9 cellular contexts compared by ENCODE assay signal in genomic region chr1:232868793-232869491, GRCh38.
DNase-seq lines count a peak whose midpoint lies in the region; ATAC-seq, FAIRE-seq and TF ChIP-seq lines count a peak whose summit lies in the region.
"Had no signal": no experiment of that assay in that cellular context is flagged by ENCODE, and none has a peak within 500 bp of the region (broad histone marks: within the 10 kb centered on the region; RNA-seq: fewer than 3 reads in every experiment).

No MANE protein-coding gene starts in this region.

- intact Hi-C loops in lower leg skin (cut with DNase I; ENCODE audit: low total_unique reads), result no loop called here
- intact Hi-C loops in CD4-positive, alpha-beta memory T cell (cut with micrococcal nuclease), result no loop called here

- peaks cover 10% of the 10 kb centered on the region for H3K4me1 ChIP-seq in adipocyte (ENCODE audit: control insufficient read depth, insufficient read depth, low read length)
- H3K4me1 ChIP-seq in CD4-positive, alpha-beta memory T cell (ENCODE audit: insufficient read depth, low read length), result no peaks in the 10 kb centered on the region

- H3K36me3 Mint-ChIP-seq in CD4-positive, alpha-beta memory T cell, result no peaks in the 10 kb centered on the region
- no peaks in the 10 kb centered on the region for H3K36me3 Mint-ChIP-seq in T-helper 17 cell (ENCODE audit: low read depth)

- WGBS in lower leg skin, 2 donors, result 29 to 30% methylated on average over 6 of the region's 6 CpGs

- H3K9me3 ChIP-seq in adipocyte (ENCODE audit: control insufficient read depth, low read length), result no peaks in the 10 kb centered on the region
- no peaks in the 10 kb centered on the region for H3K9me3 ChIP-seq in CD4-positive, alpha-beta memory T cell (ENCODE audit: control insufficient read depth in 1 of 2, low read length in 2 of 2)
- no peaks in the 10 kb centered on the region for H3K9me3 ChIP-seq in T-helper 17 cell (ENCODE audit: control insufficient read depth, low read length, poor library complexity, severe bottlenecking)

- DNase-seq in D721Med (ENCODE audit: insufficient read length, low spot score) (no peak), M059J (ENCODE audit: low read depth) (peak; percentile 100), adipocyte (ENCODE audit: low read depth) (peak; percentile 94), lower leg skin (ENCODE audit: low spot score in 2 of 2) (peak; percentile 54 to 92), ACHN (no peak), T-helper 17 cell (no peak), germinal center (ENCODE audit: low spot score) (no peak)
- no peak for DNase-seq in CD4-positive, alpha-beta memory T cell
- DNase-seq: activated T-cell treated with anti-CD3 and anti-CD28 coated beads, Interleukin-2, amount 50 U/mL, for 4 hours had no signal

- POLR2A ChIA-PET in CD4-positive, alpha-beta memory T cell (lab: Charles Lee; ENCODE audit: partially characterized antibody), result no interaction called here

- no peaks in the 10 kb centered on the region for H3K36me3 ChIP-seq in adipocyte (ENCODE audit: control insufficient read depth, insufficient read depth, low read length, severe bottlenecking)
- no peaks in the 10 kb centered on the region for H3K36me3 ChIP-seq in CD4-positive, alpha-beta memory T cell (ENCODE audit: insufficient read depth, low read length)

- CTCF ChIA-PET in CD4-positive, alpha-beta memory T cell (lab: Charles Lee; ENCODE audit: partially characterized antibody), result no interaction called here

- H3K27ac ChIP-seq in CD4-positive, alpha-beta memory T cell (ENCODE audit: low read depth, low read length), result no peak overlapping the region

- H3K4me3 Mint-ChIP-seq in CD4-positive, alpha-beta memory T cell, result no peak overlapping the region
- H3K4me3 Mint-ChIP-seq in T-helper 17 cell, result no peak overlapping the region
- H3K4me3 Mint-ChIP-seq: activated T-cell treated with anti-CD3 and anti-CD28 coated beads, Interleukin-2, amount 50 U/mL, for 4 hours had no signal

- peaks cover 9% of the 10 kb centered on the region for H3K27me3 ChIP-seq in adipocyte (replicated peaks; ENCODE audit: control insufficient read depth, insufficient read depth, low read length)
- H3K27me3 ChIP-seq in CD4-positive, alpha-beta memory T cell (ENCODE audit: insufficient read depth, low read length), result no peaks in the 10 kb centered on the region

- H3K27ac Mint-ChIP-seq in CD4-positive, alpha-beta memory T cell, result no peak overlapping the region
- no peak overlapping the region for H3K27ac Mint-ChIP-seq in T-helper 17 cell

- H3K27me3 Mint-ChIP-seq in CD4-positive, alpha-beta memory T cell, result peaks cover 4 to 8% of the 10 kb centered on the region in 2 donors
- H3K27me3 Mint-ChIP-seq in T-helper 17 cell, result peaks cover 5% of the 10 kb centered on the region

- peaks cover 0 to 2% (median under 1%) of the 10 kb centered on the region in 4 donors for H3K4me1 Mint-ChIP-seq in CD4-positive, alpha-beta memory T cell
- no peaks in the 10 kb centered on the region for H3K4me1 Mint-ChIP-seq in T-helper 17 cell

- in situ Hi-C loops in ACHN (cut with HindIII; ENCODE audit: low pct_ligation_motif_present, low pct_unique_long_range_greater_than_20kb, low sequenced_read_pairs), result no loop called here

- FAIRE-seq in D721Med (lab: Jason Lieb, UNC), result peak; percentile 6

- H3K4me3 ChIP-seq in adipocyte (ENCODE audit: low read length) (no peak overlapping the region), lower leg skin (ENCODE audit: low read depth, poor library complexity, severe bottlenecking) (no peak overlapping the region)
- no peak overlapping the region for H3K4me3 ChIP-seq in CD4-positive, alpha-beta memory T cell (ENCODE audit: low read length in 2 of 2)

- no peaks in the 10 kb centered on the region for H3K9me3 Mint-ChIP-seq in CD4-positive, alpha-beta memory T cell
- H3K9me3 Mint-ChIP-seq: activated T-cell treated with anti-CD3 and anti-CD28 coated beads, Interleukin-2, amount 50 U/mL, for 4 hours had no signal

- no peak for ATAC-seq in T-helper 17 cell
- ATAC-seq: activated T-cell treated with anti-CD3 and anti-CD28 coated beads, Interleukin-2, amount 50 U/mL, for 4 hours had no signal

- H3K9ac ChIP-seq in adipocyte (ENCODE audit: low read length), result no peak overlapping the region

- TF ChIP-seq POLR2A in lower leg skin (IDR thresholded peaks at IDR 0.05), result no peak

- no peak for TF ChIP-seq CTCF in D721Med (IDR thresholded peaks at IDR 0.05; ENCODE audit: insufficient read depth, missing control alignments)
- TF ChIP-seq CTCF in lower leg skin (IDR thresholded peaks at IDR 0.05), result no peak

Comparison
In these comparisons a context has a peak if more than half of its experiments do, and no peak if none do; other contexts are left out.
1. DNase-seq: peak in M059J (single experiment), adipocyte (single experiment) and lower leg skin (2 of 2); none in D721Med (single experiment), CD4-positive, alpha-beta memory T cell (0 of 5), ACHN (single experiment), T-helper 17 cell (0 of 3) and germinal center (single experiment).